In the genomic region with DNA sequence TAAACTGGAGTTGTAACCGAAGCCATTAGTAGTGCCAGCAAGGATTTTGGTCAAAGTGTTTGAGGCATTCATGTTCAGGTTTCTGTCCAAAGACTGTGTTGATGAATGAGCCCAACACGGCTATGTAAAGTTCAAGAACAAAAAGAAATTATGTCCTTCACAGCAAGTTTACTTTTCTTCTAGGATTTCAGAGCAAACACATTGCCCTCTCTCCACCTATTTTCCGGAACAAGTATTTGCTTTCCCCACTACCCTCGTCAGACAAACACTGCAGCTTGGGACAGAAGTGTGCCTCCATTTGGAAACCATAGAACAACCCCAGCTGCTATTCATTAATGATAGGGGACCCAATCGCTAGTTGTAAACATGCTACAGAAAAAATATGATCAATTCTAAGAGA, we compare ENCODE assay signal across 1 cellular context.
TF ChIP-seq lines count a peak whose summit lies in the region.

No MANE protein-coding gene starts in this region.

TF ChIP-seq in WTC11, 78 proteins besides CTCF, POLR2A, EP300 and RAD21 (continued from another document):
- TF ChIP-seq, protein P1, sequence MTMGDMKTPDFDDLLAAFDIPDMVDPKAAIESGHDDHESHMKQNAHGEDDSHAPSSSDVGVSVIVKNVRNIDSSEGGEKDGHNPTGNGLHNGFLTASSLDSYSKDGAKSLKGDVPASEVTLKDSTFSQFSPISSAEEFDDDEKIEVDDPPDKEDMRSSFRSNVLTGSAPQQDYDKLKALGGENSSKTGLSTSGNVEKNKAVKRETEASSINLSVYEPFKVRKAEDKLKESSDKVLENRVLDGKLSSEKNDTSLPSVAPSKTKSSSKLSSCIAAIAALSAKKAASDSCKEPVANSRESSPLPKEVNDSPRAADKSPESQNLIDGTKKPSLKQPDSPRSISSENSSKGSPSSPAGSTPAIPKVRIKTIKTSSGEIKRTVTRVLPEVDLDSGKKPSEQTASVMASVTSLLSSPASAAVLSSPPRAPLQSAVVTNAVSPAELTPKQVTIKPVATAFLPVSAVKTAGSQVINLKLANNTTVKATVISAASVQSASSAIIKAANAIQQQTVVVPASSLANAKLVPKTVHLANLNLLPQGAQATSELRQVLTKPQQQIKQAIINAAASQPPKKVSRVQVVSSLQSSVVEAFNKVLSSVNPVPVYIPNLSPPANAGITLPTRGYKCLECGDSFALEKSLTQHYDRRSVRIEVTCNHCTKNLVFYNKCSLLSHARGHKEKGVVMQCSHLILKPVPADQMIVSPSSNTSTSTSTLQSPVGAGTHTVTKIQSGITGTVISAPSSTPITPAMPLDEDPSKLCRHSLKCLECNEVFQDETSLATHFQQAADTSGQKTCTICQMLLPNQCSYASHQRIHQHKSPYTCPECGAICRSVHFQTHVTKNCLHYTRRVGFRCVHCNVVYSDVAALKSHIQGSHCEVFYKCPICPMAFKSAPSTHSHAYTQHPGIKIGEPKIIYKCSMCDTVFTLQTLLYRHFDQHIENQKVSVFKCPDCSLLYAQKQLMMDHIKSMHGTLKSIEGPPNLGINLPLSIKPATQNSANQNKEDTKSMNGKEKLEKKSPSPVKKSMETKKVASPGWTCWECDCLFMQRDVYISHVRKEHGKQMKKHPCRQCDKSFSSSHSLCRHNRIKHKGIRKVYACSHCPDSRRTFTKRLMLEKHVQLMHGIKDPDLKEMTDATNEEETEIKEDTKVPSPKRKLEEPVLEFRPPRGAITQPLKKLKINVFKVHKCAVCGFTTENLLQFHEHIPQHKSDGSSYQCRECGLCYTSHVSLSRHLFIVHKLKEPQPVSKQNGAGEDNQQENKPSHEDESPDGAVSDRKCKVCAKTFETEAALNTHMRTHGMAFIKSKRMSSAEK (CRISPR knock-in tag; IDR thresholded peaks at IDR 0.05; ENCODE audit: borderline replicate concordance): no peak
- no peak for TF ChIP-seq ELF4 (CRISPR knock-in tag; IDR thresholded peaks at IDR 0.05; ENCODE audit: low read depth)
- TF ChIP-seq, protein P2, sequence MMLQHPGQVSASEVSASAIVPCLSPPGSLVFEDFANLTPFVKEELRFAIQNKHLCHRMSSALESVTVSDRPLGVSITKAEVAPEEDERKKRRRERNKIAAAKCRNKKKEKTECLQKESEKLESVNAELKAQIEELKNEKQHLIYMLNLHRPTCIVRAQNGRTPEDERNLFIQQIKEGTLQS (CRISPR knock-in tag; conservative IDR thresholded peaks at IDR 0.05): no peak
- TF ChIP-seq GRHL2 (CRISPR knock-in tag; IDR thresholded peaks at IDR 0.05; ENCODE audit: insufficient replicate concordance, severe bottlenecking): no peak
- no peak for TF ChIP-seq ETV6 (CRISPR knock-in tag; IDR thresholded peaks at IDR 0.05)
- TF ChIP-seq, protein P3, sequence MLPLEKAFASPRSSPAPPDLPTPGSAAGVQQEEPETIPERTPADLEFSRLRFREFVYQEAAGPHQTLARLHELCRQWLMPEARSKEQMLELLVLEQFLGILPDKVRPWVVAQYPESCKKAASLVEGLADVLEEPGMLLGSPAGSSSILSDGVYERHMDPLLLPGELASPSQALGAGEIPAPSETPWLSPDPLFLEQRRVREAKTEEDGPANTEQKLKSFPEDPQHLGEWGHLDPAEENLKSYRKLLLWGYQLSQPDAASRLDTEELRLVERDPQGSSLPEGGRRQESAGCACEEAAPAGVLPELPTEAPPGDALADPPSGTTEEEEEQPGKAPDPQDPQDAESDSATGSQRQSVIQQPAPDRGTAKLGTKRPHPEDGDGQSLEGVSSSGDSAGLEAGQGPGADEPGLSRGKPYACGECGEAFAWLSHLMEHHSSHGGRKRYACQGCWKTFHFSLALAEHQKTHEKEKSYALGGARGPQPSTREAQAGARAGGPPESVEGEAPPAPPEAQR (CRISPR knock-in tag; IDR thresholded peaks at IDR 0.05): no peak
- TF ChIP-seq OVOL2 (CRISPR knock-in tag; IDR thresholded peaks at IDR 0.05; ENCODE audit: borderline replicate concordance): no peak
- TF ChIP-seq ZNF396 (CRISPR knock-in tag; IDR thresholded peaks at IDR 0.05; ENCODE audit: borderline replicate concordance): no peak
- TF ChIP-seq, protein P4, sequence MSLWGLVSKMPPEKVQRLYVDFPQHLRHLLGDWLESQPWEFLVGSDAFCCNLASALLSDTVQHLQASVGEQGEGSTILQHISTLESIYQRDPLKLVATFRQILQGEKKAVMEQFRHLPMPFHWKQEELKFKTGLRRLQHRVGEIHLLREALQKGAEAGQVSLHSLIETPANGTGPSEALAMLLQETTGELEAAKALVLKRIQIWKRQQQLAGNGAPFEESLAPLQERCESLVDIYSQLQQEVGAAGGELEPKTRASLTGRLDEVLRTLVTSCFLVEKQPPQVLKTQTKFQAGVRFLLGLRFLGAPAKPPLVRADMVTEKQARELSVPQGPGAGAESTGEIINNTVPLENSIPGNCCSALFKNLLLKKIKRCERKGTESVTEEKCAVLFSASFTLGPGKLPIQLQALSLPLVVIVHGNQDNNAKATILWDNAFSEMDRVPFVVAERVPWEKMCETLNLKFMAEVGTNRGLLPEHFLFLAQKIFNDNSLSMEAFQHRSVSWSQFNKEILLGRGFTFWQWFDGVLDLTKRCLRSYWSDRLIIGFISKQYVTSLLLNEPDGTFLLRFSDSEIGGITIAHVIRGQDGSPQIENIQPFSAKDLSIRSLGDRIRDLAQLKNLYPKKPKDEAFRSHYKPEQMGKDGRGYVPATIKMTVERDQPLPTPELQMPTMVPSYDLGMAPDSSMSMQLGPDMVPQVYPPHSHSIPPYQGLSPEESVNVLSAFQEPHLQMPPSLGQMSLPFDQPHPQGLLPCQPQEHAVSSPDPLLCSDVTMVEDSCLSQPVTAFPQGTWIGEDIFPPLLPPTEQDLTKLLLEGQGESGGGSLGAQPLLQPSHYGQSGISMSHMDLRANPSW (CRISPR knock-in tag; conservative IDR thresholded peaks at IDR 0.05; ENCODE audit: low read depth): no peak
- TF ChIP-seq NFE2L1 (CRISPR knock-in tag; IDR thresholded peaks at IDR 0.05): no peak
- no peak for TF ChIP-seq ZNF219 (CRISPR knock-in tag; IDR thresholded peaks at IDR 0.05; ENCODE audit: borderline replicate concordance)
- TF ChIP-seq FOXP1 (CRISPR knock-in tag; IDR thresholded peaks at IDR 0.05; ENCODE audit: borderline replicate concordance): no peak
- no peak for TF ChIP-seq ESRRA (CRISPR knock-in tag; IDR thresholded peaks at IDR 0.05; ENCODE audit: borderline replicate concordance)
- TF ChIP-seq ZNF263 (CRISPR knock-in tag; IDR thresholded peaks at IDR 0.05; ENCODE audit: low read depth): no peak
- TF ChIP-seq EMX1 (CRISPR knock-in tag; IDR thresholded peaks at IDR 0.05): no peak
